In genomic region chr12:26281320-26281719, GRCh38 we compare ENCODE assay signal across 1 cellular context.
TF ChIP-seq lines count a peak whose summit lies in the region.

No MANE protein-coding gene starts in this region.

TF ChIP-seq in GM23338, 12 proteins besides CTCF, POLR2A, EP300 and RAD21 (continued from another document):
- TF ChIP-seq ZNF462 (CRISPR knock-in tag; IDR thresholded peaks at IDR 0.05), result no peak
- no peak for TF ChIP-seq ZNF331 (CRISPR knock-in tag; IDR thresholded peaks at IDR 0.05; ENCODE audit: low read depth)
- no peak for TF ChIP-seq EZH2 (IDR thresholded peaks at IDR 0.05; ENCODE audit: low read depth, unreplicated experiment)
- TF ChIP-seq EZH2phosphoT487 (IDR thresholded peaks at IDR 0.05; ENCODE audit: unreplicated experiment), result no peak
- TF ChIP-seq CREB1 (CRISPR knock-in tag; IDR thresholded peaks at IDR 0.05; ENCODE audit: low read depth), result no peak
- TF ChIP-seq POLR2AphosphoS5 (IDR thresholded peaks at IDR 0.05; ENCODE audit: low read depth), result no peak
- no peak for TF ChIP-seq JUNB (IDR thresholded peaks at IDR 0.05; ENCODE audit: unreplicated experiment)
- TF ChIP-seq ETS1 (IDR thresholded peaks at IDR 0.05), result no peak
- no peak for TF ChIP-seq ZNF114 (CRISPR knock-in tag; IDR thresholded peaks at IDR 0.05)
- TF ChIP-seq STAT1 (IDR thresholded peaks at IDR 0.05; ENCODE audit: unreplicated experiment), result no peak
- TF ChIP-seq REST (IDR thresholded peaks at IDR 0.05; ENCODE audit: unreplicated experiment), result no peak
